In genomic region chr15:60591491-60592385, GRCh38 we compare ENCODE assay signal across 8 cellular contexts.
DNase-seq lines count a peak whose midpoint lies in the region; ATAC-seq lines count a peak whose summit lies in the region.

No MANE protein-coding gene starts in this region.

- H3K4me3 ChIP-seq in CD8-positive, alpha-beta memory T cell (ENCODE audit: low read length): peak overlapping the region; percentile 74
- H3K4me3 ChIP-seq in mesenchymal stem cell (ENCODE audit: insufficient read depth in 1 of 2, low read depth in 1 of 2, low read length in 2 of 2): peak overlapping the region; percentile 54 to 87

- no peaks in the 10 kb centered on the region for H3K36me3 ChIP-seq in CD8-positive, alpha-beta memory T cell (ENCODE audit: insufficient read depth, low read length)
- H3K36me3 ChIP-seq in mesenchymal stem cell (ENCODE audit: control insufficient read depth in 1 of 2, insufficient read depth in 2 of 2, low read depth in 1 of 2, low read length in 2 of 2): no peaks in the 10 kb centered on the region

- ATAC-seq in GM19438 (IDR thresholded peaks at IDR 0.05; ENCODE audit: low read depth, unreplicated experiment) (peak; percentile 30), HG03457 (IDR thresholded peaks at IDR 0.05; ENCODE audit: unreplicated experiment) (peak; percentile 8)

- H2BK5ac ChIP-seq in mesenchymal stem cell (ENCODE audit: low read depth, low read length, poor library complexity, severe bottlenecking): no peak overlapping the region

- peaks cover 0 to 2% of the 10 kb centered on the region in 2 donors for H3K27me3 Mint-ChIP-seq in CD8-positive, alpha-beta memory T cell

- peak overlapping the region; percentile 90 for H3K9ac ChIP-seq in mesenchymal stem cell (ENCODE audit: low read length)

- H3K23ac ChIP-seq in mesenchymal stem cell (ENCODE audit: low read length in 2 of 2): peak overlapping the region in 1 of 2 experiments; percentile 80

- H3K9me3 Mint-ChIP-seq in CD8-positive, alpha-beta memory T cell: no peaks in the 10 kb centered on the region

- H4K8ac ChIP-seq in mesenchymal stem cell (ENCODE audit: low read length): peak overlapping the region; percentile 37

- H3K4me1 Mint-ChIP-seq in CD8-positive, alpha-beta memory T cell: peaks cover 43 to 63% (median 53%) of the 10 kb centered on the region in 3 donors

- peak overlapping the region; percentile 75 to 82 for H3K18ac ChIP-seq in mesenchymal stem cell (ENCODE audit: low read depth in 1 of 2, low read length in 2 of 2)

- H2BK15ac ChIP-seq in mesenchymal stem cell (ENCODE audit: low read depth, poor library complexity, severe bottlenecking): peak overlapping the region; percentile 52

- H4K91ac ChIP-seq in mesenchymal stem cell (ENCODE audit: low read length): peak overlapping the region; percentile 68

- CTCF ChIA-PET in CD8-positive, alpha-beta memory T cell (lab: Charles Lee): interaction anchor here (0.7 to 3.0 kb wide), 11 partner anchors 11 to 329 kb away, joined by 3 to 13 read pairs (median 4); no protein-coding TSS in a partner anchor

- under 1% methylated on average over 71 of the region's 112 CpGs for WGBS in mesenchymal stem cell

- H3K27me3 ChIP-seq in CD8-positive, alpha-beta memory T cell (ENCODE audit: insufficient read depth, low read length, poor library complexity, severe bottlenecking): no peaks in the 10 kb centered on the region
- peaks cover 0 to 60% of the 10 kb centered on the region in 2 experiments for H3K27me3 ChIP-seq in mesenchymal stem cell (ENCODE audit: control insufficient read depth in 1 of 2, insufficient read depth in 1 of 2, low read length in 2 of 2)

- no peaks in the 10 kb centered on the region for H3K79me1 ChIP-seq in mesenchymal stem cell (replicated peaks; ENCODE audit: low read length, poor library complexity, severe bottlenecking)

- H3K9me3 ChIP-seq in CD8-positive, alpha-beta memory T cell (ENCODE audit: low read length): no peaks in the 10 kb centered on the region
- no peaks in the 10 kb centered on the region for H3K9me3 ChIP-seq in mesenchymal stem cell (ENCODE audit: control insufficient read depth, low read length)

- peak overlapping the region in 1 of 2 experiments; percentile 90 for H2BK12ac ChIP-seq in mesenchymal stem cell (ENCODE audit: low read length in 2 of 2)

- peak in 2 of 5 donors; percentile 38 to 75 for DNase-seq in CD8-positive, alpha-beta memory T cell
- DNase-seq in activated CD4-positive, CD25-positive, alpha-beta regulatory T cell treated with anti-CD3 and anti-CD28 coated beads, Interleukin-2, amount 50 U/mL, for 72 hours: peak; percentile 69
- peak; percentile 39 for DNase-seq in effector CD4-positive, alpha-beta T cell
- DNase-seq in mesenchymal stem cell: peak; percentile 36
- peak in 39 of 49 donors; percentile 35 to 83 (median 67) for DNase-seq in substantia nigra (lab: John Stamatoyannopoulos, UW)
- no peak for DNase-seq in NCI-H446 (lab: John Stamatoyannopoulos, UW)

- H3K4me2 ChIP-seq in mesenchymal stem cell (ENCODE audit: low read length, poor library complexity, severe bottlenecking): peak overlapping the region; percentile 98

- peak overlapping the region; percentile 78 to 99 (median 90) for H3K27ac Mint-ChIP-seq in CD8-positive, alpha-beta memory T cell

- peak overlapping the region in 1 of 2 experiments; percentile 75 for H3K4ac ChIP-seq in mesenchymal stem cell (ENCODE audit: low read depth in 1 of 2, low read length in 2 of 2)

- H3K14ac ChIP-seq in mesenchymal stem cell (ENCODE audit: low read length in 2 of 2): peak overlapping the region in 1 of 2 experiments; percentile 84

- H2AFZ ChIP-seq in mesenchymal stem cell (ENCODE audit: low read depth, low read length): peak overlapping the region; percentile 77

- peak overlapping the region; percentile 80 for H3K27ac ChIP-seq in CD8-positive, alpha-beta memory T cell (ENCODE audit: low read depth, low read length)
- no peak overlapping the region for H3K27ac ChIP-seq in mesenchymal stem cell (ENCODE audit: low read length, poor library complexity, severe bottlenecking)
- H3K27ac ChIP-seq in substantia nigra (ENCODE audit: low read depth, low read length, poor library complexity, severe bottlenecking): peak overlapping the region; percentile 72

- H3K4me3 Mint-ChIP-seq in CD8-positive, alpha-beta memory T cell: peak overlapping the region; percentile 86 to 96 (median 89)

- POLR2A ChIA-PET in CD8-positive, alpha-beta memory T cell (lab: Charles Lee): interaction anchor here (0.7 to 5.1 kb wide), 11 partner anchors 10 to 253 kb away, joined by 3 to 49 read pairs (median 5); no protein-coding TSS in a partner anchor

- H2BK120ac ChIP-seq in mesenchymal stem cell (ENCODE audit: low read depth, low read length): peak overlapping the region; percentile 61

- no peak overlapping the region for H2AK5ac ChIP-seq in mesenchymal stem cell (ENCODE audit: low read length, severe bottlenecking)

- H3K4me1 ChIP-seq in CD8-positive, alpha-beta memory T cell (ENCODE audit: insufficient read depth, low read length): peaks cover 39% of the 10 kb centered on the region
- peaks cover 19% of the 10 kb centered on the region for H3K4me1 ChIP-seq in mesenchymal stem cell (ENCODE audit: control insufficient read depth, insufficient read depth, low read depth, low read length)

- peaks cover 0 to 26% (median 3%) of the 10 kb centered on the region in 3 donors for H3K36me3 Mint-ChIP-seq in CD8-positive, alpha-beta memory T cell

Comparison
In these comparisons a context has a peak if more than half of its experiments do, and no peak if none do; other contexts are left out.
1. DNase-seq: peak in activated CD4-positive, CD25-positive, alpha-beta regulatory T cell treated with anti-CD3 and anti-CD28 coated beads, Interleukin-2, amount 50 U/mL, for 72 hours (single experiment), effector CD4-positive, alpha-beta T cell (single experiment), mesenchymal stem cell (single experiment) and substantia nigra (39 of 49); none in NCI-H446 (0 of 2).